Comparison of ENCODE assay signal across 30 cellular contexts in the genomic region with DNA sequence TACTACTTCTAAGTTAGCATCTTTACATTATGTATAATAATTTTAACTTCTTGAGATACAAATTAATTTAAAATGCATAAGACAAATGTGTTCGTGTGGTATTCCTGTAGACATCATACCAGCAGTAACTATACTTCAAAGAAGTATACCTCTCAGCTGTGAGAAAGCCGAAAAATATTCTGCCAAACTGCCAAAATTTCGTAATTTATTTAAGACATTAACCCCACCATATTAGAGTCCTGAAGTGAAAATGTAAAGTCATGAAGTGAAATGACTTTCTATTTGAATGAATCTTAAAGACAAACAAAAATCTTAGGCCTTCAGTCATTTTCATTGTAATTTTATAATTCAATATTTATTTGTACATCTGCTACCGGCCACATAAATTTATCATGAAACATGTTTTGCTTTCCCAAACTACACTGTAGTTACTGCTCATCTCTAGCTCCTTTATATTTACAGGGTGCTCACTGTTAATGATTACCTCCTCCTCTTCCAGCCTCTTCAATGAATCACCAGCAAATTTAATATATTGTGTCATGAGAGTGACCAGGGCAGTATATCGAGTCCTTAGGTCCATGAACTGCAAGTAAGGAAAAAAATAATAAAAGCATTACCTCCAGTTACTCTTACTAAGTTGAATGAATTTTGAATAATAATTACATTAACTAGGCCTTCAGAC. TPM values are rescaled to one million over a fixed set of nuclear protein-coding genes. Genes with fewer than 3 reads are reported as not detected.
DNase-seq lines count a peak whose midpoint lies in the region; ATAC-seq, FAIRE-seq and TF ChIP-seq lines count a peak whose summit lies in the region.
"Had no signal": no experiment of that assay in that cellular context is flagged by ENCODE, and none has a peak within 500 bp of the region (broad histone marks: within the 10 kb centered on the region; RNA-seq: fewer than 3 reads in every experiment).

No MANE protein-coding gene starts in this region.

- no peak overlapping the region for H2BK5ac ChIP-seq in neuronal stem cell (ENCODE audit: low read length)

- H2BK120ac ChIP-seq in neuronal stem cell (ENCODE audit: low read depth, low read length) = no peak overlapping the region

- H3K4me1 ChIP-seq in right lobe of liver (peaks cover 0 to 16% (median 0%) of the 10 kb centered on the region in 4 donors), neuronal stem cell (ENCODE audit: control insufficient read depth in 2 of 2, insufficient read depth in 1 of 2, low read depth in 1 of 2, low read length in 2 of 2) (peaks cover 0 to 5% of the 10 kb centered on the region in 2 donors)
- H3K4me1 ChIP-seq: ascending aorta, BE2C, colonic mucosa had no signal

- ATAC-seq in right lobe of liver (peak; percentile 84 to 97 (median 91)), GM21528 (IDR thresholded peaks at IDR 0.05; ENCODE audit: low FRiP score, unreplicated experiment) (no peak)
- ATAC-seq: activated T-cell treated with anti-CD3 and anti-CD28 coated beads, Interleukin-2, amount 50 U/mL, for 4 hours; CD8-positive, alpha-beta T cell; GM12878; natural killer cell treated with Interleukin-12 subunit alpha and Interleukin-12 subunit beta and Interleukin-15 and Interleukin-18, amount 100 ng/mL, for 72 hours; stimulated activated naive CD8-positive, alpha-beta T cell treated with anti-CD3 and anti-CD28 coated beads, Interleukin-15, Interleukin-2, amounts not matched to agents 100 U/mL and 50 U/mL, for 24 hours had no signal

- no peaks in the 10 kb centered on the region for H3K9me3 Mint-ChIP-seq in Calu3 (ENCODE audit: low read depth, unreplicated experiment)
- H3K9me3 Mint-ChIP-seq: activated naive CD8-positive, alpha-beta T cell treated with anti-CD3 and anti-CD28 coated beads, Interleukin-2, amount 10 ng/mL, durations not matched to agents 7 days and 5 days; activated T-cell treated with anti-CD3 and anti-CD28 coated beads, Interleukin-2, amount 50 U/mL, for 4 hours; CD8-positive, alpha-beta T cell; natural killer cell treated with Interleukin-12 subunit alpha and Interleukin-12 subunit beta and Interleukin-15 and Interleukin-18, amount 100 ng/mL, for 72 hours had no signal

- no peaks in the 10 kb centered on the region for H3K79me1 ChIP-seq in neuronal stem cell (ENCODE audit: low read depth, low read length)

- DNase-seq in Calu3 (peak; percentile 7), RCC 7860 (ENCODE audit: low spot score) (peak; percentile 75), right lobe of liver (no peak), NCI-H2171 treated with DMSO at 0.1 percent for 48 hours (lab: John Stamatoyannopoulos, UW) (no peak), H7 (no peak), neuronal stem cell (ENCODE audit: low spot score) (no peak)
- DNase-seq: activated CD4-positive, CD25-positive, alpha-beta regulatory T cell; activated gamma-delta T cell treated with Interleukin-2 at 50 U/mL for 16 hours; activated naive CD8-positive, alpha-beta T cell treated with anti-CD3 and anti-CD28 coated beads, Interleukin-2, amount 10 ng/mL, durations not matched to agents 7 days and 5 days; activated T-cell treated with anti-CD3 and anti-CD28 coated beads, Interleukin-2, amount 50 U/mL, for 4 hours; BE2C; CD8-positive, alpha-beta T cell; colonic mucosa; DMS 273 treated with DMSO at 0.1 percent for 48 hours; effector CD4-positive, alpha-beta T cell; islet precursor cell; mammary epithelial cell; NCI-H1048; NCI-H2107; NCI-H446; stimulated activated naive CD8-positive, alpha-beta T cell treated with anti-CD3 and anti-CD28 coated beads, Interleukin-15, Interleukin-2, amounts not matched to agents 100 U/mL and 50 U/mL, for 24 hours had no signal

- H3K4me3 ChIP-seq in right lobe of liver (no peak overlapping the region), H7 (ENCODE audit: insufficient read depth, low read depth, low read length) (no peak overlapping the region), neuronal stem cell (ENCODE audit: low read length in 2 of 2) (no peak overlapping the region)
- H3K4me3 ChIP-seq: ascending aorta, cardiac muscle cell, colonic mucosa, GM12878, SK-N-MC, smooth muscle cell had no signal

- H2BK15ac ChIP-seq in neuronal stem cell (ENCODE audit: low read length) = no peak overlapping the region

- H4K8ac ChIP-seq in neuronal stem cell (ENCODE audit: low read depth, low read length) = no peak overlapping the region

- peak; percentile 94 for FAIRE-seq in RCC 7860 (lab: Jason Lieb, UNC)
- FAIRE-seq in islet of Langerhans (lab: Jason Lieb, UNC) = peak; percentile 86
- FAIRE-seq: GM12878, urothelium cell line had no signal

- no peak overlapping the region for H3K4ac ChIP-seq in neuronal stem cell (ENCODE audit: low read length)

- TF ChIP-seq POLR2A in right lobe of liver (IDR thresholded peaks at IDR 0.05) = no peak

- no peaks in the 10 kb centered on the region for H3K27me3 Mint-ChIP-seq in Calu3 (ENCODE audit: unreplicated experiment)
- H3K27me3 Mint-ChIP-seq: natural killer cell treated with Interleukin-12 subunit alpha and Interleukin-12 subunit beta and Interleukin-15 and Interleukin-18, amount 100 ng/mL, for 72 hours had no signal

- WGBS in right lobe of liver (ENCODE audit: insufficient coverage, low coverage, low lambda C conversion rate, missing lambda C conversion rate) = 67% methylated on average over 5 of the region's 5 CpGs
- WGBS in neuronal stem cell (ENCODE audit: extremely low coverage in 2 of 2, insufficient read length in 2 of 2, insufficient replicate concordance in 1 of 2), 2 donors = no CpG with 5 or more reads among the region's 5 CpGs

- H3K23ac ChIP-seq in neuronal stem cell (ENCODE audit: low read depth, low read length, poor library complexity) = no peak overlapping the region

- H3K27me3 ChIP-seq in right lobe of liver = no peaks in the 10 kb centered on the region
- no peaks in the 10 kb centered on the region for H3K27me3 ChIP-seq in H7 (ENCODE audit: control insufficient read depth, insufficient read depth, low read length)
- no peaks in the 10 kb centered on the region for H3K27me3 ChIP-seq in neuronal stem cell (ENCODE audit: control insufficient read depth in 3 of 3, insufficient read depth in 3 of 3, low read depth in 1 of 3, low read length in 3 of 3)
- H3K27me3 ChIP-seq: ascending aorta, BE2C, cardiac muscle cell, colonic mucosa had no signal

- H3K4me2 ChIP-seq in neuronal stem cell (ENCODE audit: insufficient read depth, low read length, poor library complexity, severe bottlenecking) = no peak overlapping the region
- H3K4me2 ChIP-seq: smooth muscle cell had no signal

- no peak overlapping the region for H2BK12ac ChIP-seq in neuronal stem cell (ENCODE audit: low read length)

- H3K9ac ChIP-seq in neuronal stem cell (ENCODE audit: low read depth, low read length, poor library complexity) = no peak overlapping the region

- no peak overlapping the region for H4K91ac ChIP-seq in neuronal stem cell (ENCODE audit: low read depth, low read length, poor library complexity)

- H3K36me3 ChIP-seq in right lobe of liver (peaks cover 0 to 78% (median 33%) of the 10 kb centered on the region in 4 donors), H7 (replicated peaks; ENCODE audit: control insufficient read depth, insufficient read depth, low read length) (peaks cover 8% of the 10 kb centered on the region), neuronal stem cell (replicated peaks in 1 of 2; ENCODE audit: control insufficient read depth in 2 of 2, insufficient read depth in 2 of 2, low read length in 2 of 2) (peaks cover 11 to 96% of the 10 kb centered on the region in 2 donors)
- H3K36me3 ChIP-seq: colonic mucosa had no signal

- H3K36me3 Mint-ChIP-seq in Calu3 (ENCODE audit: insufficient read depth, unreplicated experiment) = peaks cover 34% of the 10 kb centered on the region
- H3K36me3 Mint-ChIP-seq: activated naive CD8-positive, alpha-beta T cell treated with anti-CD3 and anti-CD28 coated beads, Interleukin-2, amount 10 ng/mL, durations not matched to agents 7 days and 5 days; CD8-positive, alpha-beta T cell; natural killer cell treated with Interleukin-12 subunit alpha and Interleukin-12 subunit beta and Interleukin-15 and Interleukin-18, amount 100 ng/mL, for 72 hours had no signal

- no peak overlapping the region for H3K14ac ChIP-seq in neuronal stem cell (ENCODE audit: low read length)

- peaks cover 9% of the 10 kb centered on the region for H3K4me1 Mint-ChIP-seq in Calu3 (ENCODE audit: low read depth, unreplicated experiment)
- H3K4me1 Mint-ChIP-seq: activated naive CD8-positive, alpha-beta T cell treated with anti-CD3 and anti-CD28 coated beads, Interleukin-2, amount 10 ng/mL, durations not matched to agents 7 days and 5 days had no signal

- CTCF ChIA-PET in Calu3 (lab: Charles Lee) = interaction anchor here (0.7 to 1.0 kb wide), 2 partner anchors 11 to 133 kb away, joined by 3 read pairs; no protein-coding TSS in a partner anchor

- peak overlapping the region; percentile 10 for H3K4me3 Mint-ChIP-seq in Calu3 (ENCODE audit: low read depth, unreplicated experiment)
- H3K4me3 Mint-ChIP-seq: activated naive CD8-positive, alpha-beta T cell treated with anti-CD3 and anti-CD28 coated beads, Interleukin-2, amount 10 ng/mL, durations not matched to agents 7 days and 5 days; activated T-cell treated with anti-CD3 and anti-CD28 coated beads, Interleukin-2, amount 50 U/mL, for 4 hours; CD8-positive, alpha-beta T cell; natural killer cell treated with Interleukin-12 subunit alpha and Interleukin-12 subunit beta and Interleukin-15 and Interleukin-18, amount 100 ng/mL, for 72 hours had no signal

- H3K27ac Mint-ChIP-seq in Calu3 (ENCODE audit: unreplicated experiment) = no peak overlapping the region
- H3K27ac Mint-ChIP-seq: activated naive CD8-positive, alpha-beta T cell treated with anti-CD3 and anti-CD28 coated beads, Interleukin-2, amount 10 ng/mL, durations not matched to agents 7 days and 5 days; CD8-positive, alpha-beta T cell; natural killer cell treated with Interleukin-12 subunit alpha and Interleukin-12 subunit beta and Interleukin-15 and Interleukin-18, amount 100 ng/mL, for 72 hours had no signal

- TF ChIP-seq CTCF in Calu3 (IDR thresholded peaks at IDR 0.05; ENCODE audit: unreplicated experiment) = no peak
- TF ChIP-seq CTCF in right lobe of liver (IDR thresholded peaks at IDR 0.05) = no peak

- H3K9me3 ChIP-seq in right lobe of liver (no peaks in the 10 kb centered on the region), neuronal stem cell (replicated peaks in 1 of 2; ENCODE audit: control insufficient read depth in 2 of 2, insufficient read depth in 1 of 2, low read depth in 1 of 2, low read length in 2 of 2) (peaks cover 0 to 2% of the 10 kb centered on the region in 2 donors)
- H3K9me3 ChIP-seq: ascending aorta, BE2C, colonic mucosa had no signal

- H3K27ac ChIP-seq in right lobe of liver (no peak overlapping the region), neuronal stem cell (replicated peaks; ENCODE audit: low read length) (no peak overlapping the region)
- H3K27ac ChIP-seq: ascending aorta, cardiac muscle cell, colonic mucosa, SK-N-MC had no signal

- no peak overlapping the region for H2AK5ac ChIP-seq in neuronal stem cell (ENCODE audit: low read depth, low read length)

- H2AFZ ChIP-seq in neuronal stem cell (ENCODE audit: low read length) = no peak overlapping the region

- intact Hi-C loops in Calu3 (cut with micrococcal nuclease; ENCODE audit: unreplicated experiment) (no loop called here), right lobe of liver (cut with DNase I) (no loop called here)

- H3K18ac ChIP-seq in neuronal stem cell (ENCODE audit: low read length) = no peak overlapping the region

- BruUV-seq in Calu3 (replicated peaks; lab: Mats Ljungman, UMichigan) = no TSS peak

RNA-seq across cellular contexts. Expression of gene DST, which starts 18.5 kb away (rescaled TPM):
- total RNA-seq in Calu3 (2022) = 177 and 212 TPM in 2 replicates
- 100 to 1,000 TPM in 5 of 6 experiments, 10 to 100 TPM in 1; 92.1 to 207 (median 156) TPM for total RNA-seq in right lobe of liver
- total RNA-seq in H7 (2014; rRNA removed; shearing (Covaris generic)) = 49.2 and 57.9 TPM in 2 replicates
- 28.9 TPM for polyA plus RNA-seq in neuronal stem cell (2013, experiment 1 of 2)
- 30.9 TPM for polyA plus RNA-seq in neuronal stem cell (2013, experiment 2 of 2)

Comparison
In these comparisons a context has a peak if more than half of its experiments do, and no peak if none do; other contexts are left out.
1. DNase-seq: peak in Calu3 (single experiment) and RCC 7860 (single experiment); none in right lobe of liver (0 of 3), NCI-H2171 treated with DMSO at 0.1 percent for 48 hours (single experiment), H7 (single experiment) and neuronal stem cell (single experiment).